In the genomic region with DNA sequence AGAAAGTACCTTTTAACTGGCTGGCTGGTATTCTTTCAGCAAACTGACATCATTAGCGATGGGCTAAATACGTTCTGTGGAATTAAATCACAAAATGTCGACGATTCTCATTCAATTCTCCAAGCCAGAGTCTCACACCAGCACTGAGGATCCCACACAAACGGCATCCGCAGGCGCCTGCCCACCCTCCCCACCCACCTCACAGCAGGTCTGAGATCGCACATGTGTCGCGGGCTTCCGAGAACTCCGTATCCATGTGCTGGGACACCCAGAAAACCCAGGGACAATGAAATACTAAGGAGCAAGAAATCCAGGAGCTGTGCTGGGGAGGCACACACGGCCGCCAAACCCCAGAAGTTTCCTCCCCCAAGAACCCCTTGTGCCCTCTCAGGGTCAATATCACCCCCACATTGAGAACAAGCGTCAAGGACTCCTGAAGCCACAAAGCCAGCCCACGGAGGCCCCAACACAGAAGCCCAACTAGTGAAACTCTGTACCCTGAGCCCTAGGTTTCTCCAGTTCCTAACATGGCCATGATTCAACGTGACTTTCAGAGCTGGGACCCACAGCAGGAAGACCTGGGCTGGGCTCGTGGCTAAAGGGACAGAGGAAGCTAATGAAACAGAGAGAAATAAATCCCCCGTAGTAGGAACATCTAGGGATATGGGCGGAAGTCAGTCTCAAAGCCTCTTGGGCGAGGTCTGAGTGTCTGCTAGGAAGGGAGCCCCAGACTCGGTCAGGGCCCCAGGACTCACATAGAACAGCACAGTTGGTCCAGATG, we compare ENCODE assay signal across 1 cellular context.
TF ChIP-seq lines count a peak whose summit lies in the region.

No MANE protein-coding gene starts in this region.

TF ChIP-seq in HepG2, 621 proteins besides CTCF, POLR2A, EP300 and RAD21:
- TF ChIP-seq MNT (IDR thresholded peaks at IDR 0.05): 0 out of 2 replicates have a peak, but pooled peaks have one; percentile 18
- TF ChIP-seq IRF1 (CRISPR knock-in tag; IDR thresholded peaks at IDR 0.05; ENCODE audit: low read depth): no peak
- TF ChIP-seq DPF2 (CRISPR knock-in tag; IDR thresholded peaks at IDR 0.05; ENCODE audit: borderline replicate concordance, low read depth): no peak
- no peak for TF ChIP-seq ZNF777 (CRISPR knock-in tag; IDR thresholded peaks at IDR 0.05)
- TF ChIP-seq PRPF4 (IDR thresholded peaks at IDR 0.05; ENCODE audit: low read depth, low read length, poor library complexity, severe bottlenecking): peak; percentile 68
